Comparison of ENCODE assay signal across 13 cellular contexts in genomic region chr14:39060818-39061437, GRCh38. TPM values are rescaled to one million over a fixed set of nuclear protein-coding genes. Genes with fewer than 3 reads are reported as not detected.
DNase-seq lines count a peak whose midpoint lies in the region; ATAC-seq and TF ChIP-seq lines count a peak whose summit lies in the region.
"Had no signal": no experiment of that assay in that cellular context is flagged by ENCODE, and none has a peak within 500 bp of the region (broad histone marks: within the 10 kb centered on the region; RNA-seq: fewer than 3 reads in every experiment).

No MANE protein-coding gene starts in this region.

- ATAC-seq in GM19035 (IDR thresholded peaks at IDR 0.05; ENCODE audit: unreplicated experiment) (peak; percentile 98), HG02623 (IDR thresholded peaks at IDR 0.05; ENCODE audit: unreplicated experiment) (peak; percentile 99), HG03469 (IDR thresholded peaks at IDR 0.05; ENCODE audit: unreplicated experiment) (peak; percentile 97)
- peak; percentile 99 for ATAC-seq in stimulated activated memory B cell treated with anti-CD40 and anti-IgM and Interleukin-4, amounts not matched to agents 10 μg/mL and 1 μg/mL and 100 μg/mL, for 72 hours
- no peak for ATAC-seq in stimulated activated effector memory CD8-positive, alpha-beta T cell treated with anti-CD3 and anti-CD28 coated beads, Interleukin-12 subunit alpha, Interleukin-12 subunit beta, amount 100 ng/mL, for 72 hours

- peaks cover 20% of the 10 kb centered on the region for H3K4me1 Mint-ChIP-seq in stimulated activated memory B cell treated with anti-CD40 and anti-IgM and Interleukin-4, amounts not matched to agents 10 μg/mL and 1 μg/mL and 100 μg/mL, for 72 hours
- H3K4me1 Mint-ChIP-seq in stimulated activated effector memory CD8-positive, alpha-beta T cell treated with anti-CD3 and anti-CD28 coated beads, Interleukin-12 subunit alpha, Interleukin-12 subunit beta, amount 100 ng/mL, for 72 hours: no peaks in the 10 kb centered on the region
- H3K4me1 Mint-ChIP-seq: activated naive CD4-positive, alpha-beta T cell treated with anti-CD3 and anti-CD28 coated beads, Interleukin-2, amount 10 ng/mL, durations not matched to agents 7 days and 5 days had no signal

- peaks cover 3% of the 10 kb centered on the region for H3K9me3 Mint-ChIP-seq in stimulated activated memory B cell treated with anti-CD40 and anti-IgM and Interleukin-4, amounts not matched to agents 10 μg/mL and 1 μg/mL and 100 μg/mL, for 72 hours
- peaks cover 3% of the 10 kb centered on the region for H3K9me3 Mint-ChIP-seq in stimulated activated effector memory CD8-positive, alpha-beta T cell treated with anti-CD3 and anti-CD28 coated beads, Interleukin-12 subunit alpha, Interleukin-12 subunit beta, amount 100 ng/mL, for 72 hours

- H3K27ac Mint-ChIP-seq in stimulated activated memory B cell treated with anti-CD40 and anti-IgM and Interleukin-4, amounts not matched to agents 10 μg/mL and 1 μg/mL and 100 μg/mL, for 72 hours: peak overlapping the region; percentile 59
- no peak overlapping the region for H3K27ac Mint-ChIP-seq in stimulated activated effector memory CD8-positive, alpha-beta T cell treated with anti-CD3 and anti-CD28 coated beads, Interleukin-12 subunit alpha, Interleukin-12 subunit beta, amount 100 ng/mL, for 72 hours
- H3K27ac Mint-ChIP-seq: activated naive CD4-positive, alpha-beta T cell treated with anti-CD3 and anti-CD28 coated beads, Interleukin-2, amount 10 ng/mL, durations not matched to agents 7 days and 5 days had no signal

- no peak overlapping the region for H3K4me3 Mint-ChIP-seq in stimulated activated memory B cell treated with anti-CD40 and anti-IgM and Interleukin-4, amounts not matched to agents 10 μg/mL and 1 μg/mL and 100 μg/mL, for 72 hours
- H3K4me3 Mint-ChIP-seq in stimulated activated effector memory CD8-positive, alpha-beta T cell treated with anti-CD3 and anti-CD28 coated beads, Interleukin-12 subunit alpha, Interleukin-12 subunit beta, amount 100 ng/mL, for 72 hours: no peak overlapping the region
- H3K4me3 Mint-ChIP-seq: activated naive CD4-positive, alpha-beta T cell treated with anti-CD3 and anti-CD28 coated beads, Interleukin-2, amount 10 ng/mL, durations not matched to agents 7 days and 5 days had no signal

- H3K4me3 ChIP-seq in lower leg skin (ENCODE audit: low read depth, poor library complexity, severe bottlenecking): no peak overlapping the region

- no peak for TF ChIP-seq CTCF in lower leg skin (IDR thresholded peaks at IDR 0.05)

- H3K36me3 Mint-ChIP-seq in stimulated activated memory B cell treated with anti-CD40 and anti-IgM and Interleukin-4, amounts not matched to agents 10 μg/mL and 1 μg/mL and 100 μg/mL, for 72 hours: peaks cover 52% of the 10 kb centered on the region
- peaks cover 100% of the 10 kb centered on the region for H3K36me3 Mint-ChIP-seq in stimulated activated effector memory CD8-positive, alpha-beta T cell treated with anti-CD3 and anti-CD28 coated beads, Interleukin-12 subunit alpha, Interleukin-12 subunit beta, amount 100 ng/mL, for 72 hours

- TF ChIP-seq POLR2A in lower leg skin (IDR thresholded peaks at IDR 0.05) (no peak), erythroblast (IDR thresholded peaks at IDR 0.05; ENCODE audit: low read length) (no peak)

- no peaks in the 10 kb centered on the region for H3K27me3 Mint-ChIP-seq in stimulated activated memory B cell treated with anti-CD40 and anti-IgM and Interleukin-4, amounts not matched to agents 10 μg/mL and 1 μg/mL and 100 μg/mL, for 72 hours
- H3K27me3 Mint-ChIP-seq: activated naive CD4-positive, alpha-beta T cell treated with anti-CD3 and anti-CD28 coated beads, Interleukin-2, amount 10 ng/mL, durations not matched to agents 7 days and 5 days had no signal

- no peak for DNase-seq in lower leg skin (ENCODE audit: low spot score in 2 of 2)
- no peak for DNase-seq in erythroblast (lab: John Stamatoyannopoulos, UW)
- no peak for DNase-seq in stimulated activated effector memory CD8-positive, alpha-beta T cell treated with anti-CD3 and anti-CD28 coated beads, Interleukin-12 subunit alpha, Interleukin-12 subunit beta, amount 100 ng/mL, for 72 hours (ENCODE audit: low spot score in 2 of 2)
- DNase-seq: activated naive CD4-positive, alpha-beta T cell treated with anti-CD3 and anti-CD28 coated beads, Interleukin-2, amount 10 ng/mL, durations not matched to agents 7 days and 5 days; effector CD4-positive, alpha-beta T cell; EL; NCI-H510A; occipital lobe; T1000 had no signal

- 95 to 96% methylated on average over 4 of the region's 4 CpGs for WGBS in lower leg skin, 2 donors

- intact Hi-C loops in lower leg skin (cut with DNase I; ENCODE audit: low total_unique reads): no loop called here

RNA-seq across cellular contexts. Expression of gene SEC23A, which starts 42.1 kb away (rescaled TPM):
- total RNA-seq in lower leg skin: 10 to 100 TPM; 24.4 to 64.4 (median 41.3) TPM

RNA-seq across cellular contexts. Expression of gene GEMIN2, which starts 53.2 kb away (rescaled TPM):
- total RNA-seq in lower leg skin: 10 to 100 TPM; 14.8 to 25.7 (median 23.6) TPM
